Comparison of ENCODE assay signal across 1 cellular context in genomic region chr1:212665241-212666115, GRCh38.
A peak's percentile ranks its signal among the peaks of the same experiment; 100 is the strongest.
TF ChIP-seq lines count a peak whose summit lies in the region.

No MANE protein-coding gene starts in this region.

TF ChIP-seq in HepG2, 621 proteins besides CTCF, POLR2A, EP300 and RAD21 (continued from another document and continues in another):
- TF ChIP-seq NFAT5 (CRISPR knock-in tag; IDR thresholded peaks at IDR 0.05) (peak; percentile 40; the same call in 1 of the 2 replicates), MYC (CRISPR knock-in tag; IDR thresholded peaks at IDR 0.05; ENCODE audit: borderline replicate concordance) (peak; percentile 61; the same call in 1 of the 2 replicates), ZNF615 (CRISPR knock-in tag; IDR thresholded peaks at IDR 0.05; ENCODE audit: borderline replicate concordance) (no peak), KDM5B (CRISPR knock-in tag; IDR thresholded peaks at IDR 0.05; ENCODE audit: borderline replicate concordance) (peak; percentile 40; the same call in 1 of the 2 replicates), HDAC2 (CRISPR knock-in tag; IDR thresholded peaks at IDR 0.05) (no peak), ZNF230 (CRISPR knock-in tag; IDR thresholded peaks at IDR 0.05) (no peak), PRDM4 (CRISPR knock-in tag; IDR thresholded peaks at IDR 0.05; ENCODE audit: borderline replicate concordance) (no peak), EZH2 (conservative IDR thresholded peaks at IDR 0.05; ENCODE audit: low read depth, low read length) (0 out of 2 replicates have a peak, but pooled peaks have one; percentile 23), ZNF224 (CRISPR knock-in tag; IDR thresholded peaks at IDR 0.05) (0 out of 2 replicates have a peak, but pooled peaks have one; percentile 59), ZNF614 (CRISPR knock-in tag; IDR thresholded peaks at IDR 0.05; ENCODE audit: borderline replicate concordance) (0 out of 2 replicates have a peak, but pooled peaks have one; percentile 63), ZNF367 (CRISPR knock-in tag; IDR thresholded peaks at IDR 0.05; ENCODE audit: borderline replicate concordance) (no peak), ZBTB25 (CRISPR knock-in tag; IDR thresholded peaks at IDR 0.05) (peak; percentile 24; the same call in 1 of the 2 replicates), SNAI1 (CRISPR knock-in tag; IDR thresholded peaks at IDR 0.05; ENCODE audit: borderline replicate concordance) (no peak), THRA (CRISPR knock-in tag; IDR thresholded peaks at IDR 0.05; ENCODE audit: borderline replicate concordance) (no peak), MIER3 (CRISPR knock-in tag; IDR thresholded peaks at IDR 0.05; ENCODE audit: borderline replicate concordance) (peak; percentile 43; the same call in 1 of the 2 replicates), SMC3 (IDR thresholded peaks at IDR 0.05; ENCODE audit: low read length) (no peak; the same call in 1 of the 2 replicates), ZNF232 (CRISPR knock-in tag; IDR thresholded peaks at IDR 0.05; ENCODE audit: borderline replicate concordance) (peak; percentile 31; the same call in 1 of the 2 replicates), ZNF280D (CRISPR knock-in tag; IDR thresholded peaks at IDR 0.05) (0 out of 2 replicates have a peak, but pooled peaks have one; percentile 49), RBM39 (IDR thresholded peaks at IDR 0.05; ENCODE audit: low read depth, low read length, poor library complexity, severe bottlenecking) (peak; percentile 40), ZFP62 (CRISPR knock-in tag; IDR thresholded peaks at IDR 0.05) (no peak), HOXA5 (CRISPR knock-in tag; IDR thresholded peaks at IDR 0.05) (0 out of 2 replicates have a peak, but pooled peaks have one; percentile 34), STAG1 (CRISPR knock-in tag; IDR thresholded peaks at IDR 0.05) (peak; percentile 94), ZBTB43 (CRISPR knock-in tag; conservative IDR thresholded peaks at IDR 0.05) (0 out of 2 replicates have a peak, but pooled peaks have one; percentile 27), HINFP (CRISPR knock-in tag; IDR thresholded peaks at IDR 0.05; ENCODE audit: low read depth) (peak; percentile 48; the same call in 1 of the 2 replicates), HOXA3 (CRISPR knock-in tag; IDR thresholded peaks at IDR 0.05) (peak; percentile 48), HDAC1 (CRISPR knock-in tag; IDR thresholded peaks at IDR 0.05) (peak; percentile 45; the same call in 1 of the 2 replicates), ZNF672 (CRISPR knock-in tag; IDR thresholded peaks at IDR 0.05) (no peak), SAP130 (CRISPR knock-in tag; IDR thresholded peaks at IDR 0.05; ENCODE audit: low read depth) (peak; percentile 40), ZNF883 (CRISPR knock-in tag; IDR thresholded peaks at IDR 0.05; ENCODE audit: not compliant biosample characterization) (peak; percentile 53), ZNF335 (CRISPR knock-in tag; IDR thresholded peaks at IDR 0.05) (peak; percentile 96), ZFY (CRISPR knock-in tag; IDR thresholded peaks at IDR 0.05) (peak; percentile 62), NR2F6 (IDR thresholded peaks at IDR 0.05) (no peak), NR2F6 (CRISPR knock-in tag; IDR thresholded peaks at IDR 0.05) (peak; percentile 17; the same call in 1 of the 2 replicates), ZNF501 (CRISPR knock-in tag; IDR thresholded peaks at IDR 0.05) (no peak), MYPOP (CRISPR knock-in tag; IDR thresholded peaks at IDR 0.05) (peak; percentile 45; the same call in 1 of the 2 replicates), GATAD2A (CRISPR knock-in tag; IDR thresholded peaks at IDR 0.05) (peak; percentile 57), KAT7 (CRISPR knock-in tag; IDR thresholded peaks at IDR 0.05; ENCODE audit: borderline replicate concordance) (peak; percentile 61; the same call in 1 of the 2 replicates), ZSCAN25 (CRISPR knock-in tag; IDR thresholded peaks at IDR 0.05) (peak; percentile 85), SSRP1 (CRISPR knock-in tag; IDR thresholded peaks at IDR 0.05) (no peak), ZNF564 (CRISPR knock-in tag; IDR thresholded peaks at IDR 0.05) (0 out of 2 replicates have a peak, but pooled peaks have one; percentile 32)
